1 cellular context compared by ENCODE assay signal in the genomic region with DNA sequence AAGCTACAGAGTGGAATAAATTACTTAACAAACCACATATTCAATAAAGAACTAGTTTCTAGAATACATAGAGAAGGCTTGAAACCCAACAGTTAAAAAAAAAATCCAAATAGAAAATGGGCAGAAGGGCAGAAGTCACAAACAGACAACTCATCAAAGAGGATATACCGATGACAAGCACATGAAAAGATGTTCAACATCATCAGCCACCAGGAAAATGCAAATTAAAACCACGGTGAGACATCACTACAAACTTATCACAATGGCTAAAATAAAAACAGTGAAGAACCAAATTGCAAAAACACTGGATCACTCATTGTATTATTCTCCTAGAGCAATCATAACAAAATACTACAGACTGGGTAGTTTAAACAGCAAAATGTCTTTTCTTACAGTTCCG.
TF ChIP-seq lines count a peak whose summit lies in the region.

No MANE protein-coding gene starts in this region.

TF ChIP-seq in HepG2, 621 proteins besides CTCF, POLR2A, EP300 and RAD21 (continued from another document):
- TF ChIP-seq TFAP4 (IDR thresholded peaks at IDR 0.05; ENCODE audit: borderline replicate concordance, low read depth) (no peak), ZNF383 (CRISPR knock-in tag; IDR thresholded peaks at IDR 0.05; ENCODE audit: borderline replicate concordance) (no peak), PAXIP1 (CRISPR knock-in tag; conservative IDR thresholded peaks at IDR 0.05) (0 out of 2 replicates have a peak, but pooled peaks have one; percentile 14)
